9 cellular contexts compared by ENCODE assay signal in the genomic region with DNA sequence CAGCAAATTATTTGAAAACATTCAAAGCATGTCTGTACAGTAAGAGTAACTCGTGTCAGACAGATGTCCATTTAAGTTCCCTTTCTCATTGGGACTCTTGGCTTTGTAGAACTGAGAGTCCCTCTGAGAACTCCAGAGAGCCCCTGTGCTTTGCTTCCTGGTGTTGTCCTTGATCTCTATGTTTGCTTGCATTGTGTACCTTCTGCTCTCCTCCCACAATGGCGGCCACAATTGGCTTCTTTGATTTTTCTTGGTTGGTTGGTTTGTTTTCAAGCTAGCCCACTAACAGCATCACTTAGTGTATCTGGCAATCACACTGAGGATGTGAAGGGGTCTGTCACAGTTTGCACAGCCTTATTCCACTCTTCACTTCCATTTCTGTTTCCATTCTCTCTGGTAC. TPM values are rescaled to one million over a fixed set of nuclear protein-coding genes. Genes with fewer than 3 reads are reported as not detected.
"Had no signal": no experiment of that assay in that cellular context is flagged by ENCODE, and none has a peak within 500 bp of the region (broad histone marks: within the 10 kb centered on the region; RNA-seq: fewer than 3 reads in every experiment).

No MANE protein-coding gene starts in this region.

- H3K4me3 ChIP-seq: GM23338, K562 had no signal

- FAIRE-seq: H1, H54, K562 had no signal

- H3K4me2 ChIP-seq: GM23338 had no signal

- H2AFZ ChIP-seq: GM23338 had no signal

- H3K27ac ChIP-seq: HL-60 had no signal

- ATAC-seq: GM23338, K562 had no signal

- DNase-seq: H9, HCEC 1CT, IMR-90 had no signal

RNA-seq across cellular contexts. Expression of gene ASB18, which starts 15.1 kb away (rescaled TPM):
- total RNA-seq: GM23338, H1, H9, HT1080, IMR-90, K562 had no signal
- polyA plus RNA-seq: GM23338, H1, IMR-90, K562 had no signal
